6 cellular contexts compared by ENCODE assay signal in genomic region chr22:22701557-22701956, GRCh38. TPM values are rescaled to one million over a fixed set of nuclear protein-coding genes. Genes with fewer than 3 reads are reported as not detected.
"Had no signal": no experiment of that assay in that cellular context is flagged by ENCODE, and none has a peak within 500 bp of the region (broad histone marks: within the 10 kb centered on the region; RNA-seq: fewer than 3 reads in every experiment).

No MANE protein-coding gene starts in this region.

RNA-seq across cellular contexts. Expression of gene GGTLC2, which starts 57.1 kb away (rescaled TPM):
- total RNA-seq: GM23338, H1, H9, HT-29, IMR-90, K562 had no signal
